ENCODE assay signal across 13 cellular contexts in genomic region chr7:150381096-150381495, GRCh38. TPM values are rescaled to one million over a fixed set of nuclear protein-coding genes. Genes with fewer than 3 reads are reported as not detected.
A peak's percentile ranks its signal among the peaks of the same experiment; 100 is the strongest.
DNase-seq lines count a peak whose midpoint lies in the region; ATAC-seq and TF ChIP-seq lines count a peak whose summit lies in the region.
"Had no signal": no experiment of that assay in that cellular context is flagged by ENCODE, and none has a peak within 500 bp of the region (broad histone marks: within the 10 kb centered on the region; RNA-seq: fewer than 3 reads in every experiment).

No MANE protein-coding gene starts in this region.

- H3K27me3 Mint-ChIP-seq in CD8-positive, alpha-beta T cell (ENCODE audit: low read depth), result no peaks in the 10 kb centered on the region
- no peaks in the 10 kb centered on the region for H3K27me3 Mint-ChIP-seq in progenitor cell of endocrine pancreas

- H4K20me1 ChIP-seq in KMS-11 (ENCODE audit: insufficient read depth), result no peaks in the 10 kb centered on the region

- H3K4me2 ChIP-seq in KMS-11, result peak overlapping the region; percentile 72; the same call in 1 of the 2 replicates

- intact Hi-C loops in CD8-positive, alpha-beta T cell (cut with DNase I, micrococcal nuclease), result loop anchor here in 1 of 2 experiments (5.0 kb wide), 1 partner anchor 544 kb away; the partner anchor contains the start of gene ZNF862
- intact Hi-C loops in dorsolateral prefrontal cortex (cut with DNase I), result loop anchor here in 1 of 2 donors (10.0 kb wide), 1 partner anchor 496 kb away; no protein-coding TSS in a partner anchor

- H3K27ac Mint-ChIP-seq in CD8-positive, alpha-beta T cell, result no peak overlapping the region
- H3K27ac Mint-ChIP-seq in progenitor cell of endocrine pancreas, result peak overlapping the region; percentile 74

- H3K4me3 ChIP-seq in CD8-positive, alpha-beta T cell (ENCODE audit: low read depth, low read length), result no peak overlapping the region
- H3K4me3 ChIP-seq in KMS-11 (IDR thresholded peaks at IDR 0.05; ENCODE audit: insufficient read depth, low read depth, low read length), result no peak overlapping the region
- H3K4me3 ChIP-seq in dorsolateral prefrontal cortex, result peak overlapping the region in 5 of 59 donors; percentile 7 to 98 (median 89)

- peaks cover 40% of the 10 kb centered on the region for H3K4me1 Mint-ChIP-seq in CD8-positive, alpha-beta T cell (ENCODE audit: low read depth)
- H3K4me1 Mint-ChIP-seq in progenitor cell of endocrine pancreas (ENCODE audit: low read depth), result peaks cover 70% of the 10 kb centered on the region

- POLR2A ChIA-PET in CD8-positive, alpha-beta T cell (lab: Charles Lee), result interaction anchor here (1.2 to 1.5 kb wide), 2 partner anchors 12 to 15 kb away, joined by 4 to 6 read pairs; partner anchors contain the start of gene REPIN1

- no peak for ATAC-seq in CD8-positive, alpha-beta T cell
- no peak for ATAC-seq in GM21367 (IDR thresholded peaks at IDR 0.05; ENCODE audit: unreplicated experiment)
- ATAC-seq in HG03196 (IDR thresholded peaks at IDR 0.05; ENCODE audit: unreplicated experiment), result no peak

- peak overlapping the region; percentile 37 for H3K4me3 Mint-ChIP-seq in CD8-positive, alpha-beta T cell
- peak overlapping the region; percentile 91 for H3K4me3 Mint-ChIP-seq in progenitor cell of endocrine pancreas (ENCODE audit: low read depth)

- peaks cover 17% of the 10 kb centered on the region; the same call in 1 of the 2 replicates for H3K79me2 ChIP-seq in KMS-11 (ENCODE audit: insufficient read depth, low read depth)

- no peaks in the 10 kb centered on the region for H3K9me3 Mint-ChIP-seq in CD8-positive, alpha-beta T cell
- H3K9me3 Mint-ChIP-seq in progenitor cell of endocrine pancreas (ENCODE audit: low read depth), result no peaks in the 10 kb centered on the region

- no peaks in the 10 kb centered on the region for H3K36me3 ChIP-seq in CD8-positive, alpha-beta T cell (ENCODE audit: insufficient read depth, low read length)
- no peaks in the 10 kb centered on the region for H3K36me3 ChIP-seq in KMS-11 (ENCODE audit: insufficient read depth)

- no peak for TF ChIP-seq CTCF in CD8-positive, alpha-beta T cell (IDR thresholded peaks at IDR 0.05)
- TF ChIP-seq CTCF in KMS-11 (conservative IDR thresholded peaks at IDR 0.05; ENCODE audit: low read depth, low read length), result no peak
- TF ChIP-seq CTCF in dorsolateral prefrontal cortex (IDR thresholded peaks at IDR 0.05 in 54 of 56, conservative IDR thresholded peaks at IDR 0.05 in 2 of 56; ENCODE audit: low read depth in 1 of 56, partially characterized antibody in 56 of 56), result no peak
- no peak for TF ChIP-seq CTCF in progenitor cell of endocrine pancreas (IDR thresholded peaks at IDR 0.05; ENCODE audit: unreplicated experiment)

- no peak for DNase-seq in CD8-positive, alpha-beta T cell
- DNase-seq in dorsolateral prefrontal cortex (no peak), progenitor cell of endocrine pancreas (ENCODE audit: low spot score, unreplicated experiment) (no peak), SIG-M5 treated with dmso at 0.1 percent for 504 hours (lab: John Stamatoyannopoulos, UW; ENCODE audit: unreplicated experiment) (no peak)
- DNase-seq in central memory CD4-positive, alpha-beta T cell, result no peak
- DNase-seq: C1 segment of cervical spinal cord, cortex of kidney, mesenchymal stem cell, SHP77 treated with DMSO at 0.1 percent for 48 hours had no signal

- no peak overlapping the region for H2AFZ ChIP-seq in KMS-11 (ENCODE audit: low read depth)

- H3K27me3 ChIP-seq in CD8-positive, alpha-beta T cell (ENCODE audit: insufficient read depth, low read length), result no peaks in the 10 kb centered on the region
- H3K27me3 ChIP-seq in KMS-11 (ENCODE audit: insufficient read depth, low read depth) (no peaks in the 10 kb centered on the region), dorsolateral prefrontal cortex (no peaks in the 10 kb centered on the region)

- H3K9ac ChIP-seq in KMS-11, result no peak overlapping the region

- H3K27ac ChIP-seq in CD8-positive, alpha-beta T cell (ENCODE audit: low read depth, low read length), result no peak overlapping the region
- H3K27ac ChIP-seq in KMS-11, result no peak overlapping the region
- peak overlapping the region in 54 of 59 donors; percentile 18 to 100 (median 97) for H3K27ac ChIP-seq in dorsolateral prefrontal cortex

- H3K9me3 ChIP-seq in CD8-positive, alpha-beta T cell (ENCODE audit: low read length), result no peaks in the 10 kb centered on the region

- CTCF ChIA-PET in CD8-positive, alpha-beta T cell (lab: Charles Lee), result interaction anchor here (1.8 kb wide), 1 partner anchor 25 kb away, joined by 8 read pairs; no protein-coding TSS in a partner anchor

- peaks cover 5% of the 10 kb centered on the region for H3K36me3 Mint-ChIP-seq in CD8-positive, alpha-beta T cell
- no peaks in the 10 kb centered on the region for H3K36me3 Mint-ChIP-seq in progenitor cell of endocrine pancreas (ENCODE audit: insufficient read depth)

- peaks cover 32% of the 10 kb centered on the region for H3K4me1 ChIP-seq in CD8-positive, alpha-beta T cell (ENCODE audit: insufficient read depth, low read length)
- H3K4me1 ChIP-seq in KMS-11 (ENCODE audit: low read depth, poor library complexity, severe bottlenecking), result peaks cover 65% of the 10 kb centered on the region

RNA-seq across cellular contexts. Expression of gene ZNF775, which starts 2.0 kb away (rescaled TPM):
- under 1 TPM; 0.33 to 0.58 TPM for total RNA-seq in CD8-positive, alpha-beta T cell
- 10 to 100 TPM in 91 of 120 experiments, 1 to 10 TPM in 29; 6.0 to 19.8 (median 12.1) TPM for total RNA-seq in dorsolateral prefrontal cortex
- 10.8 and 13.4 TPM in 2 replicates for total RNA-seq in progenitor cell of endocrine pancreas

RNA-seq across cellular contexts. Expression of gene REPIN1, which starts 12.5 kb away (rescaled TPM):
- total RNA-seq in CD8-positive, alpha-beta T cell, result 10 to 100 TPM; 54.0 to 54.1 TPM
- total RNA-seq in dorsolateral prefrontal cortex (100 to 1,000 TPM in 95 of 120 experiments, 10 to 100 TPM in 25; 82.2 to 205 (median 110) TPM), progenitor cell of endocrine pancreas (148 and 153 TPM in 2 replicates)

RNA-seq across cellular contexts. Expression of gene RARRES2, which starts 39.7 kb away (rescaled TPM):
- total RNA-seq in CD8-positive, alpha-beta T cell, result not detected
- total RNA-seq in dorsolateral prefrontal cortex (10 to 100 TPM; 13.5 to 63.7 (median 23.5) TPM), progenitor cell of endocrine pancreas (19.0 and 20.2 TPM in 2 replicates)
- total RNA-seq: NCI-H460 had no signal

RNA-seq across cellular contexts. Expression of gene ACTR3C, which starts 57.8 kb away (rescaled TPM):
- 1 to 10 TPM; 4.0 to 4.5 TPM for total RNA-seq in CD8-positive, alpha-beta T cell
- total RNA-seq in dorsolateral prefrontal cortex (10 to 100 TPM in 55 of 120 experiments, 1 to 10 TPM in 65; 1.9 to 30.5 (median 9.7) TPM), progenitor cell of endocrine pancreas (2.3 and 3.3 TPM in 2 replicates)
- total RNA-seq: NCI-H460 had no signal

RNA-seq across cellular contexts. Expression of gene LRRC61, which starts 57.9 kb away (rescaled TPM):
- 10 to 100 TPM in 1 of 2 experiments, 1 to 10 TPM in 1; 8.4 to 10.8 TPM for total RNA-seq in CD8-positive, alpha-beta T cell
- total RNA-seq in dorsolateral prefrontal cortex (10 to 100 TPM in 24 of 120 experiments, 1 to 10 TPM in 96; 2.9 to 15.0 (median 7.7) TPM), progenitor cell of endocrine pancreas (28.1 and 28.3 TPM in 2 replicates)

Comparison
In these comparisons a context has a peak if more than half of its experiments do, and no peak if none do; other contexts are left out.
1. H3K27ac ChIP-seq: peak in dorsolateral prefrontal cortex (54 of 59); none in CD8-positive, alpha-beta T cell (single experiment) and KMS-11 (single experiment).
2. RNA of gene RARRES2, which starts 39.7 kb away (total RNA-seq): 13.5 to 63.7 TPM in dorsolateral prefrontal cortex and 19.0 to 20.2 TPM in progenitor cell of endocrine pancreas; not detected in CD8-positive, alpha-beta T cell; every median in the first group is over 10 times any median in the second.